In genomic region chr11:59445624-59446023, GRCh38 we compare ENCODE assay signal across 2 cellular contexts. TPM values are rescaled to one million over a fixed set of nuclear protein-coding genes. Genes with fewer than 3 reads are reported as not detected.
"Had no signal": no experiment of that assay in that cellular context is flagged by ENCODE, and none has a peak within 500 bp of the region (broad histone marks: within the 10 kb centered on the region; RNA-seq: fewer than 3 reads in every experiment).

No MANE protein-coding gene starts in this region.

RNA-seq across cellular contexts. Expression of gene OR5A1, which starts 9.4 kb away (rescaled TPM):
- total RNA-seq: G401, GM12878 had no signal

RNA-seq across cellular contexts. Expression of gene OR4D6, which starts 11.1 kb away (rescaled TPM):
- total RNA-seq: G401, GM12878 had no signal

RNA-seq across cellular contexts. Expression of gene OR5A2, which starts 19.4 kb away (rescaled TPM):
- total RNA-seq: G401, GM12878 had no signal

RNA-seq across cellular contexts. Expression of gene OR4D10, which starts 27.5 kb away (rescaled TPM):
- total RNA-seq: G401, GM12878 had no signal

RNA-seq across cellular contexts. Expression of gene OR4D11, which starts 57.8 kb away (rescaled TPM):
- total RNA-seq: G401, GM12878 had no signal
